In the genomic region with DNA sequence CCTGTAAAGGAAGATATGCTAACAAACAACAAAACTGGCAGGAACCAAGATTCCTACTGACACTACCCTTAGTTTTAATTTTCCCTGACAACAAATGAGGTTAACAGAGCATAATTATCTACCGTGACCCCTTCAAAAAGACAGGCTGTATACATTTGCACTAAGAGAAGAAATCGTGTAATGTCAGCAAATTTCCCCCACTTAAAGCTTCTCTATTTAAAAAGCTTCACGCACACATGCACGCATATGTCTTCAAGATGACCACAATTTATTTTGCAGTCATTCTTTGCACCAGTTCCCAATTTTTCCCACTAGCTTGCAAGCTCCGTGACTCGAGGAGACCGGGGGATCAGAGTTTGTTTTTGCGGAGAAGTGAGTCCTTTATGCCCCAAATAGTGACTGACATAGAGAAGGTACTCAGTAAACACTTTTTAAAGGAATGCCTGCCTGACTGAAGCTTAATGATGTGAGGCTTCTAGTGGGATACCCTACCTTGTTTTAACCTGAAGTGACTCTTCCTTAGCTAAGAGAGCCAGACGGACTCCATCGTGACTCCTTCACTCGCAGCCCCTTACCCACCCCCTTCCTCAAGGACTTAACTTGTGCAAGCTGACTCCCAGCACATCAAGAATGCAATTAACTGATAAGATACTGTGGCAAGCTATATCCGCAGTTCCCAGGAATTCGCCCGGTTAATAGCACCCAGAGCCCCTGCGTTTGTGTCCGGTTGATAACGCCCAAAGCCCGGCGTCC, we compare ENCODE assay signal across 8 cellular contexts. TPM values are rescaled to one million over a fixed set of nuclear protein-coding genes. Genes with fewer than 3 reads are reported as not detected.
DNase-seq lines count a peak whose midpoint lies in the region; ATAC-seq and TF ChIP-seq lines count a peak whose summit lies in the region.

No MANE protein-coding gene starts in this region.

- H3K27me3 ChIP-seq in MM.1S (replicated peaks; ENCODE audit: insufficient read depth, low read length) (no peaks in the 10 kb centered on the region), hepatocyte (no peaks in the 10 kb centered on the region)

- ATAC-seq in activated naive CD4-positive, alpha-beta T cell treated with anti-CD3 and anti-CD28 coated beads, Interleukin-2, amount 50 U/mL, for 72 hours, result no peak
- no peak for ATAC-seq in sciatic nerve

- H3K4me2 ChIP-seq in MM.1S (ENCODE audit: low read depth, low read length), result peak overlapping the region; percentile 91
- peak overlapping the region; percentile 87 for H3K4me2 ChIP-seq in hepatocyte

- H3K9me3 Mint-ChIP-seq in activated naive CD4-positive, alpha-beta T cell treated with anti-CD3 and anti-CD28 coated beads, Interleukin-2, amount 50 U/mL, for 72 hours, result no peaks in the 10 kb centered on the region

- H3K9ac ChIP-seq in MM.1S (ENCODE audit: low read length), result peak overlapping the region; percentile 91

- H3K4me3 ChIP-seq in MM.1S (ENCODE audit: low read length), result peak overlapping the region; percentile 75
- H3K4me3 ChIP-seq in hepatocyte, result peak overlapping the region; percentile 27

- no peak for TF ChIP-seq CTCF in MM.1S (IDR thresholded peaks at IDR 0.05; ENCODE audit: low read length)
- no peak for TF ChIP-seq CTCF in hepatocyte (IDR thresholded peaks at IDR 0.05; ENCODE audit: poor library complexity)

- H3K9me3 ChIP-seq in MM.1S (replicated peaks; ENCODE audit: insufficient read depth, low read length) (no peaks in the 10 kb centered on the region), hepatocyte (ENCODE audit: low read depth) (no peaks in the 10 kb centered on the region)

- H2AFZ ChIP-seq in MM.1S (ENCODE audit: low read length) (peak overlapping the region; percentile 60), hepatocyte (peak overlapping the region; percentile 38)

- peaks cover 0 to 5% of the 10 kb centered on the region in 2 donors for H3K36me3 Mint-ChIP-seq in activated naive CD4-positive, alpha-beta T cell treated with anti-CD3 and anti-CD28 coated beads, Interleukin-2, amount 50 U/mL, for 72 hours

- H3K79me2 ChIP-seq in MM.1S (ENCODE audit: low read length), result no peaks in the 10 kb centered on the region
- H3K79me2 ChIP-seq in hepatocyte, result peaks cover 4% of the 10 kb centered on the region

- H3K27ac ChIP-seq in MM.1S (ENCODE audit: low read length) (peak overlapping the region; percentile 88), hepatocyte (peak overlapping the region; percentile 99)

- H3K4me1 ChIP-seq in MM.1S (ENCODE audit: low read length) (peaks cover 7% of the 10 kb centered on the region), hepatocyte (ENCODE audit: insufficient read depth) (peaks cover 16% of the 10 kb centered on the region)

- H3F3A ChIP-seq in MM.1S (ENCODE audit: insufficient read depth, low read length), result peaks cover 28% of the 10 kb centered on the region

- WGBS in hepatocyte (ENCODE audit: low lambda C conversion rate, missing lambda C conversion rate), result 8% methylated on average over 19 of the region's 19 CpGs

- peak overlapping the region; percentile 99 for H3K27ac Mint-ChIP-seq in activated naive CD4-positive, alpha-beta T cell treated with anti-CD3 and anti-CD28 coated beads, Interleukin-2, amount 50 U/mL, for 72 hours

- H3K9me2 ChIP-seq in MM.1S (replicated peaks; ENCODE audit: insufficient read depth, low read length) (no peaks in the 10 kb centered on the region), hepatocyte (replicated peaks; ENCODE audit: insufficient read depth) (no peaks in the 10 kb centered on the region)

- intact Hi-C loops in sciatic nerve (cut with DNase I), result no loop called here

- H3K36me3 ChIP-seq in MM.1S (replicated peaks; ENCODE audit: insufficient read depth, low read length) (no peaks in the 10 kb centered on the region), hepatocyte (replicated peaks; ENCODE audit: insufficient read depth, low read depth) (no peaks in the 10 kb centered on the region)

- no peaks in the 10 kb centered on the region; the same call in 1 of the 2 replicates for H4K20me1 ChIP-seq in MM.1S (ENCODE audit: insufficient read depth, low read length)
- no peaks in the 10 kb centered on the region for H4K20me1 ChIP-seq in hepatocyte (ENCODE audit: insufficient read depth, poor library complexity, severe bottlenecking)

- peak; percentile 35 for DNase-seq in EL
- peak; percentile 20 for DNase-seq in MM.1S
- DNase-seq in activated naive CD4-positive, alpha-beta T cell treated with anti-CD3 and anti-CD28 coated beads, Interleukin-2, amount 50 U/mL, for 72 hours (ENCODE audit: low spot score in 2 of 2), result peak in 1 of 2 donors; percentile 16
- DNase-seq in hepatocyte (ENCODE audit: low spot score), result peak; percentile 50
- peak; percentile 61 for DNase-seq in sciatic nerve (ENCODE audit: low spot score)
- DNase-seq in iPS-NIHi7 (ENCODE audit: extremely low spot score), result no peak
- DNase-seq in NCI-H2107 treated with DMSO at 0.1 percent for 48 hours (lab: John Stamatoyannopoulos, UW; ENCODE audit: unreplicated experiment), result no peak
- no peak for DNase-seq in NK-92 treated with Interleukin-12 subunit alpha and Interleukin-12 subunit beta, amount 100 ng/mL, for 24 hours (lab: John Stamatoyannopoulos, UW)

RNA-seq across cellular contexts. Expression of a gene that starts 9.3 kb away (rescaled TPM):
- total RNA-seq in activated naive CD4-positive, alpha-beta T cell treated with anti-CD3 and anti-CD28 coated beads, Interleukin-2, amount 50 U/mL, for 72 hours, result 10 to 100 TPM; 33.4 to 37.5 TPM
- total RNA-seq in hepatocyte (22.5 and 23.4 TPM in 2 replicates), sciatic nerve (30.1 TPM)
- polyA plus RNA-seq in hepatocyte, result 28.6 and 38.5 TPM in 2 replicates

RNA-seq across cellular contexts. Expression of a gene that starts 19.0 kb away (rescaled TPM):
- total RNA-seq in activated naive CD4-positive, alpha-beta T cell treated with anti-CD3 and anti-CD28 coated beads, Interleukin-2, amount 50 U/mL, for 72 hours, result 10 to 100 TPM; 11.1 to 78.4 TPM
- total RNA-seq in hepatocyte, result 77.7 and 87.9 TPM in 2 replicates
- polyA plus RNA-seq in hepatocyte, result 109 and 117 TPM in 2 replicates
- total RNA-seq in sciatic nerve, result 122 TPM

Comparison
In these comparisons a context has a peak if more than half of its experiments do, and no peak if none do; other contexts are left out.
1. DNase-seq: peak in EL (single experiment), MM.1S (single experiment), hepatocyte (single experiment) and sciatic nerve (single experiment); none in iPS-NIHi7 (single experiment), NCI-H2107 treated with DMSO at 0.1 percent for 48 hours (single experiment) and NK-92 treated with Interleukin-12 subunit alpha and Interleukin-12 subunit beta, amount 100 ng/mL, for 24 hours (single experiment).